2 cellular contexts compared by ENCODE assay signal in genomic region chr11:65782816-65783228, GRCh38.
TF ChIP-seq lines count a peak whose summit lies in the region.

No MANE protein-coding gene starts in this region.

TF ChIP-seq in SK-N-SH, 30 proteins besides CTCF, POLR2A, EP300 and RAD21 (continued from another document):
- no peak for TF ChIP-seq REST (IDR thresholded peaks at IDR 0.05; ENCODE audit: low read depth, low read length)
- TF ChIP-seq SIN3A (IDR thresholded peaks at IDR 0.05; ENCODE audit: borderline replicate concordance, low read depth, low read length) = no peak
- no peak for TF ChIP-seq FOXM1 (IDR thresholded peaks at IDR 0.05; ENCODE audit: low read depth)
- no peak for TF ChIP-seq USF1 (IDR thresholded peaks at IDR 0.05; ENCODE audit: borderline replicate concordance, low read depth)
- TF ChIP-seq GATA2 (CRISPR knock-in tag; IDR thresholded peaks at IDR 0.05) = no peak
- TF ChIP-seq TEAD4 (IDR thresholded peaks at IDR 0.05; ENCODE audit: borderline replicate concordance, insufficient read depth) = no peak
TF ChIP-seq in SK-N-SH: peak in this region for 0.

TF ChIP-seq in SK-N-SH treated with all-trans-retinoic acid at 6 μM for 48 hours, 23 proteins besides CTCF, POLR2A, EP300 and RAD21 (continued from another document):
- TF ChIP-seq CSRNP3 (CRISPR knock-in tag; IDR thresholded peaks at IDR 0.05) (no peak), ZC3H10 (CRISPR knock-in tag; IDR thresholded peaks at IDR 0.05) (no peak), POU6F1 (CRISPR knock-in tag; IDR thresholded peaks at IDR 0.05; ENCODE audit: borderline replicate concordance, low read depth) (no peak)
